In genomic region chr9:131402073-131402472, GRCh38 we compare ENCODE assay signal across 7 cellular contexts.
DNase-seq lines count a peak whose midpoint lies in the region; ATAC-seq and TF ChIP-seq lines count a peak whose summit lies in the region.

No MANE protein-coding gene starts in this region.

- CTCF ChIA-PET in HEK293 (lab: Yijun Ruan, JAX) = interaction anchor here (0.6 to 1.2 kb wide), 4 partner anchors 46 to 155 kb away, joined by 3 to 4 read pairs (median 4); no protein-coding TSS in a partner anchor

- no peak overlapping the region for H3K4me3 ChIP-seq in HEK293 (ENCODE audit: low read depth, low read length)
- H3K4me3 ChIP-seq in SK-N-MC = no peak overlapping the region

- H3K9me3 Mint-ChIP-seq in stimulated activated effector memory CD8-positive, alpha-beta T cell treated with anti-CD3 and anti-CD28 coated beads, Interleukin-12 subunit alpha, Interleukin-12 subunit beta, amount 100 ng/mL, for 72 hours = no peaks in the 10 kb centered on the region

- H3K4me3 Mint-ChIP-seq in stimulated activated effector memory CD8-positive, alpha-beta T cell treated with anti-CD3 and anti-CD28 coated beads, Interleukin-12 subunit alpha, Interleukin-12 subunit beta, amount 100 ng/mL, for 72 hours = no peak overlapping the region

- H3K9me3 ChIP-seq in HEK293 (ENCODE audit: control insufficient read depth, insufficient read depth, low read depth, low read length) = no peaks in the 10 kb centered on the region
- H3K9me3 ChIP-seq in SK-N-MC (ENCODE audit: low read depth, low read length) = no peaks in the 10 kb centered on the region

- peaks cover 47% of the 10 kb centered on the region for H3K4me1 ChIP-seq in HEK293 (ENCODE audit: control insufficient read depth, insufficient read depth, low read length)

- POLR2A ChIA-PET in HEK293 (lab: Yijun Ruan, JAX) = interaction anchor here (0.9 to 1.1 kb wide), 2 partner anchors 11 to 101 kb away, joined by 3 read pairs; no protein-coding TSS in a partner anchor

- H3K36me3 ChIP-seq in HEK293 (ENCODE audit: control insufficient read depth in 2 of 2, insufficient read depth in 1 of 2, low read length in 2 of 2) (peaks cover 0 to 12% of the 10 kb centered on the region in 2 experiments; a peak in 2 of 3 replicates), SK-N-MC (ENCODE audit: insufficient read depth, low read length) (peaks cover 26% of the 10 kb centered on the region)

- TF ChIP-seq CTCF in HEK293 (tag by site-specific recombination; IDR thresholded peaks at IDR 0.05) = 0 out of 2 replicates have a peak, but pooled peaks have one; percentile 45
- TF ChIP-seq CTCF in GM13976 (IDR thresholded peaks at IDR 0.05; ENCODE audit: borderline replicate concordance, control extremely low read depth, extremely low read depth, insufficient read depth, missing control alignments) = no peak

- H3K27ac ChIP-seq in HEK293 (ENCODE audit: extremely low read depth, low read depth, low read length) (peak overlapping the region; percentile 53), SK-N-MC (peak overlapping the region; percentile 54; the same call in 1 of the 2 replicates)

- DNase-seq in SK-N-MC (ENCODE audit: low read depth, low spot score) (no peak), fibroblast of peridontal ligament (ENCODE audit: extremely low read depth) (peak; percentile 75), RPMI8226 (no peak), GM13976 (ENCODE audit: low spot score) (no peak)
- no peak for DNase-seq in stimulated activated effector memory CD8-positive, alpha-beta T cell treated with anti-CD3 and anti-CD28 coated beads, Interleukin-12 subunit alpha, Interleukin-12 subunit beta, amount 100 ng/mL, for 72 hours (ENCODE audit: low spot score in 2 of 2)

- H3K36me3 Mint-ChIP-seq in stimulated activated effector memory CD8-positive, alpha-beta T cell treated with anti-CD3 and anti-CD28 coated beads, Interleukin-12 subunit alpha, Interleukin-12 subunit beta, amount 100 ng/mL, for 72 hours = peaks cover 81% of the 10 kb centered on the region

- in situ Hi-C loops in GM13976 (cut with MboI; ENCODE audit: low sequenced_read_pairs, unreplicated experiment) = no loop called here

- H3K9ac ChIP-seq in SK-N-MC (ENCODE audit: insufficient read length) = no peak overlapping the region

- H3K27ac Mint-ChIP-seq in stimulated activated effector memory CD8-positive, alpha-beta T cell treated with anti-CD3 and anti-CD28 coated beads, Interleukin-12 subunit alpha, Interleukin-12 subunit beta, amount 100 ng/mL, for 72 hours = peak overlapping the region; percentile 37

- ATAC-seq in stimulated activated effector memory CD8-positive, alpha-beta T cell treated with anti-CD3 and anti-CD28 coated beads, Interleukin-12 subunit alpha, Interleukin-12 subunit beta, amount 100 ng/mL, for 72 hours = no peak
- ATAC-seq in HG02885 (IDR thresholded peaks at IDR 0.05; ENCODE audit: poor library complexity, unreplicated experiment) = no peak

- H3K4me1 Mint-ChIP-seq in stimulated activated effector memory CD8-positive, alpha-beta T cell treated with anti-CD3 and anti-CD28 coated beads, Interleukin-12 subunit alpha, Interleukin-12 subunit beta, amount 100 ng/mL, for 72 hours = peaks cover 80% of the 10 kb centered on the region

TF ChIP-seq in HEK293, 187 proteins besides CTCF, POLR2A, EP300 and RAD21 (continues in another document):
- no peak for TF ChIP-seq ZNF184 (tag by site-specific recombination; IDR thresholded peaks at IDR 0.05)
- no peak for TF ChIP-seq ZNF214 (tag by site-specific recombination; IDR thresholded peaks at IDR 0.05; ENCODE audit: borderline replicate concordance)
- TF ChIP-seq ZNF26 (tag by site-specific recombination; IDR thresholded peaks at IDR 0.05) = no peak
- TF ChIP-seq ZFHX2 (tag by site-specific recombination; conservative IDR thresholded peaks at IDR 0.05) = no peak
- TF ChIP-seq ZNF341 (tag by site-specific recombination; IDR thresholded peaks at IDR 0.05; ENCODE audit: low read depth) = no peak
- no peak for TF ChIP-seq ZNF560 (tag by site-specific recombination; IDR thresholded peaks at IDR 0.05; ENCODE audit: borderline replicate concordance)
- no peak for TF ChIP-seq ZNF416 (tag by site-specific recombination; IDR thresholded peaks at IDR 0.05)
- TF ChIP-seq ZBTB10 (tag by site-specific recombination; IDR thresholded peaks at IDR 0.05) = no peak
- TF ChIP-seq INSM2 (tag by site-specific recombination; IDR thresholded peaks at IDR 0.05) = peak; percentile 98
- peak; percentile 12; the same call in 1 of the 2 replicates for TF ChIP-seq ZSCAN16 (tag by site-specific recombination; IDR thresholded peaks at IDR 0.05)
- peak; percentile 86 for TF ChIP-seq ZNF366 (tag by site-specific recombination; conservative IDR thresholded peaks at IDR 0.05)
- TF ChIP-seq ZNF175 (tag by site-specific recombination; IDR thresholded peaks at IDR 0.05) = no peak
- TF ChIP-seq ZNF571 (tag by site-specific recombination; IDR thresholded peaks at IDR 0.05) = no peak
- no peak for TF ChIP-seq ZNF19 (tag by site-specific recombination; IDR thresholded peaks at IDR 0.05; ENCODE audit: low read depth)
- no peak for TF ChIP-seq ZNF670 (tag by site-specific recombination; IDR thresholded peaks at IDR 0.05; ENCODE audit: low read depth)
- TF ChIP-seq ZNF580 (tag by site-specific recombination; IDR thresholded peaks at IDR 0.05) = peak; percentile 80
- TF ChIP-seq MEIS1 (CRISPR knock-in tag; IDR thresholded peaks at IDR 0.05; ENCODE audit: borderline replicate concordance) = no peak
- TF ChIP-seq ZNF112 (tag by site-specific recombination; IDR thresholded peaks at IDR 0.05) = no peak
- peak; percentile 33; the same call in 1 of the 2 replicates for TF ChIP-seq ZNF394 (tag by site-specific recombination; IDR thresholded peaks at IDR 0.05; ENCODE audit: borderline replicate concordance)
- TF ChIP-seq ZNF2 (tag by site-specific recombination; IDR thresholded peaks at IDR 0.05) = peak; percentile 78
- TF ChIP-seq ZNF335 (tag by site-specific recombination; conservative IDR thresholded peaks at IDR 0.05) = 0 out of 2 replicates have a peak, but pooled peaks have one; percentile 36
- TF ChIP-seq ZBTB48 (tag by site-specific recombination; IDR thresholded peaks at IDR 0.05) = no peak
- TF ChIP-seq ZNF549 (tag by site-specific recombination; IDR thresholded peaks at IDR 0.05) = no peak
- TF ChIP-seq ZNF488 (tag by site-specific recombination; IDR thresholded peaks at IDR 0.05) = no peak
- TF ChIP-seq ZNF596 (tag by site-specific recombination; IDR thresholded peaks at IDR 0.05) = no peak
